Comparison of ENCODE assay signal across 2 cellular contexts in genomic region chr13:94620286-94620896, GRCh38.
TF ChIP-seq lines count a peak whose summit lies in the region.

No MANE protein-coding gene starts in this region.

TF ChIP-seq in IMR-90, 13 proteins besides CTCF, POLR2A, EP300 and RAD21:
- no peak for TF ChIP-seq RFX5 (IDR thresholded peaks at IDR 0.05; ENCODE audit: low read depth, low read length)
- TF ChIP-seq SMC3 (IDR thresholded peaks at IDR 0.05; ENCODE audit: low read depth, low read length), result peak; percentile 58

TF ChIP-seq in SK-N-SH, 30 proteins besides CTCF, POLR2A, EP300 and RAD21:
- TF ChIP-seq NFIC (IDR thresholded peaks at IDR 0.05; ENCODE audit: borderline replicate concordance), result no peak
- TF ChIP-seq SMC3 (IDR thresholded peaks at IDR 0.05; ENCODE audit: low read depth, low read length), result peak; percentile 62
